In genomic region chr12:57268264-57268663, GRCh38 we compare ENCODE assay signal across 16 cellular contexts. TPM values are rescaled to one million over a fixed set of nuclear protein-coding genes. Genes with fewer than 3 reads are reported as not detected.
DNase-seq lines count a peak whose midpoint lies in the region; ATAC-seq and TF ChIP-seq lines count a peak whose summit lies in the region.
"Had no signal": no experiment of that assay in that cellular context is flagged by ENCODE, and none has a peak within 500 bp of the region (broad histone marks: within the 10 kb centered on the region; RNA-seq: fewer than 3 reads in every experiment).

No MANE protein-coding gene starts in this region.

- no peaks in the 10 kb centered on the region for H3K9me3 ChIP-seq in left lung
- H3K9me3 ChIP-seq: left ventricle myocardium inferior had no signal

- peak; percentile 41 to 51 for DNase-seq in activated CD4-positive, alpha-beta T cell treated with anti-CD3 and anti-CD28 coated beads, Interleukin-2, amount 50 U/mL, for 48 hours
- DNase-seq in activated CD4-positive, alpha-beta T cell treated with anti-CD3 and anti-CD28 coated beads for 1 hour = no peak
- DNase-seq in LHCN-M2 (ENCODE audit: low read depth) = peak; percentile 60
- DNase-seq in astrocyte of the spinal cord (ENCODE audit: low read depth, low spot score) = peak; percentile 20
- peak; percentile 36 for DNase-seq in stimulated activated CD4-positive, alpha-beta T cell treated with anti-CD3 and anti-CD28 coated beads, Interleukin-4, amount 100 ng/mL, for 24 hours
- no peak for DNase-seq in HUDEP-2 (lab: John Stamatoyannopoulos, UW; ENCODE audit: unreplicated experiment in 76 of 76)
- no peak for DNase-seq in cerebellar nuclear complex (lab: John Stamatoyannopoulos, UW)
- no peak for DNase-seq in left lung
- DNase-seq: amniotic stem cell, head of caudate nucleus, left ventricle myocardium inferior, NCI-H1417, NCI-H524 treated with DMSO at 0.1 percent for 48 hours, SIG-M5 had no signal

- peak overlapping the region in 1 of 2 donors; percentile 25 for H3K27ac ChIP-seq in left lung
- H3K27ac ChIP-seq: left ventricle myocardium inferior, skin epidermis had no signal

- ATAC-seq in left lung = no peak

- peaks cover 0 to 12% of the 10 kb centered on the region in 2 donors for H3K4me1 ChIP-seq in left lung

- in situ Hi-C loops in astrocyte of the spinal cord (cut with HindIII; ENCODE audit: low sequenced_read_pairs) = no loop called here

- H3K4me3 ChIP-seq in astrocyte of the spinal cord (ENCODE audit: low read depth, low read length) = no peak overlapping the region
- H3K4me3 ChIP-seq in left lung = no peak overlapping the region
- H3K4me3 ChIP-seq: left ventricle myocardium inferior, skin epidermis had no signal

- peaks cover 0 to 77% of the 10 kb centered on the region in 2 donors for H3K36me3 ChIP-seq in left lung

- no peaks in the 10 kb centered on the region for H3K27me3 ChIP-seq in left lung

- intact Hi-C loops in left lung (cut with DNase I) = loop anchor here in 1 of 2 donors (10.0 kb wide), 1 partner anchor 187 kb away; the partner anchor contains the start of genes GLI1 and INHBE

- TF ChIP-seq CTCF in astrocyte of the spinal cord (IDR thresholded peaks at IDR 0.05; ENCODE audit: low read depth, low read length) (no peak), left lung (IDR thresholded peaks at IDR 0.05) (no peak)

RNA-seq across cellular contexts. Expression of gene STAC3, which starts 17.3 kb away (rescaled TPM):
- 10.0 and 29.8 TPM in 2 replicates for total RNA-seq in LHCN-M2 (2014; rRNA removed)
- polyA plus RNA-seq in LHCN-M2 (2012) = 7.8 TPM
- total RNA-seq in left lung = 1 to 10 TPM; 3.4 to 5.0 TPM
- total RNA-seq: H4 had no signal

RNA-seq across cellular contexts. Expression of gene SHMT2, which starts 38.8 kb away (rescaled TPM):
- total RNA-seq in LHCN-M2 (2014; rRNA removed) = 143 and 171 TPM in 2 replicates
- 139 TPM for polyA plus RNA-seq in LHCN-M2 (2012)
- 100 to 1,000 TPM in 1 of 2 donors, 10 to 100 TPM in 1; 64.7 to 116 TPM for total RNA-seq in left lung

RNA-seq across cellular contexts. Expression of gene NXPH4, which starts 51.7 kb away (rescaled TPM):
- total RNA-seq in LHCN-M2 (2014; rRNA removed) (1.2 and 1.4 TPM in 2 replicates), left lung (1 to 10 TPM in 1 of 2 donors, under 1 TPM in 1; 0.93 to 1.0 TPM)
- 3.1 TPM for polyA plus RNA-seq in LHCN-M2 (2012)

Comparison
In these comparisons a context has a peak if more than half of its experiments do, and no peak if none do; other contexts are left out.
1. DNase-seq: peak in activated CD4-positive, alpha-beta T cell treated with anti-CD3 and anti-CD28 coated beads, Interleukin-2, amount 50 U/mL, for 48 hours (2 of 2), LHCN-M2 (single experiment), astrocyte of the spinal cord (single experiment) and stimulated activated CD4-positive, alpha-beta T cell treated with anti-CD3 and anti-CD28 coated beads, Interleukin-4, amount 100 ng/mL, for 24 hours (single experiment); none in activated CD4-positive, alpha-beta T cell treated with anti-CD3 and anti-CD28 coated beads for 1 hour (single experiment), HUDEP-2 (0 of 76), cerebellar nuclear complex (0 of 2) and left lung (0 of 2).